ENCODE assay signal across 22 cellular contexts in genomic region chr5:151572657-151573368, GRCh38. TPM values are rescaled to one million over a fixed set of nuclear protein-coding genes. Genes with fewer than 3 reads are reported as not detected.
DNase-seq lines count a peak whose midpoint lies in the region; ATAC-seq and TF ChIP-seq lines count a peak whose summit lies in the region.
"Had no signal": no experiment of that assay in that cellular context is flagged by ENCODE, and none has a peak within 500 bp of the region (broad histone marks: within the 10 kb centered on the region; RNA-seq: fewer than 3 reads in every experiment).

No MANE protein-coding gene starts in this region.

- H3K4me1 ChIP-seq in right cardiac atrium (ENCODE audit: control insufficient read depth, insufficient read depth, low read length) (peaks cover 2% of the 10 kb centered on the region), esophagus (ENCODE audit: control insufficient read depth in 2 of 2, insufficient read depth in 2 of 2, low read length in 1 of 2) (peaks cover 2 to 27% of the 10 kb centered on the region in 2 donors), neuronal stem cell (ENCODE audit: control insufficient read depth in 2 of 2, insufficient read depth in 1 of 2, low read depth in 1 of 2, low read length in 2 of 2) (peaks cover 0 to 3% of the 10 kb centered on the region in 2 donors), vagina (no peaks in the 10 kb centered on the region)
- H3K4me1 ChIP-seq: Peyer's patch had no signal

- H3K14ac ChIP-seq in neuronal stem cell (ENCODE audit: low read length) = no peak overlapping the region

- no peak overlapping the region for H3K9ac ChIP-seq in neuronal stem cell (ENCODE audit: low read depth, low read length, poor library complexity)

- no peak overlapping the region for H2BK5ac ChIP-seq in neuronal stem cell (ENCODE audit: low read length)

- H3K4ac ChIP-seq in neuronal stem cell (ENCODE audit: low read length) = no peak overlapping the region

- ATAC-seq in right cardiac atrium = no peak
- no peak for ATAC-seq in HG03439 (IDR thresholded peaks at IDR 0.05; ENCODE audit: unreplicated experiment)

- no peak overlapping the region for H3K23ac ChIP-seq in neuronal stem cell (ENCODE audit: low read depth, low read length, poor library complexity)

- intact Hi-C loops in cardiac septum (cut with DNase I) = no loop called here
- intact Hi-C loops in right cardiac atrium (cut with DNase I) = no loop called here
- intact Hi-C loops in vagina (cut with DNase I) = no loop called here

- H2AK5ac ChIP-seq in neuronal stem cell (ENCODE audit: low read depth, low read length) = no peak overlapping the region

- H3K27me3 ChIP-seq in right cardiac atrium (ENCODE audit: control insufficient read depth, insufficient read depth) (no peaks in the 10 kb centered on the region), esophagus (ENCODE audit: control insufficient read depth in 1 of 2, insufficient read depth in 2 of 2, low read length in 2 of 2) (no peaks in the 10 kb centered on the region), neuronal stem cell (ENCODE audit: control insufficient read depth in 3 of 3, insufficient read depth in 3 of 3, low read depth in 1 of 3, low read length in 3 of 3) (peaks cover 0 to 32% (median 0%) of the 10 kb centered on the region in 3 experiments), vagina (no peaks in the 10 kb centered on the region)
- H3K27me3 ChIP-seq: Peyer's patch had no signal

- H3K4me3 ChIP-seq in right cardiac atrium (ENCODE audit: low read length) = no peak overlapping the region
- H3K4me3 ChIP-seq in esophagus (ENCODE audit: low read depth in 1 of 2, low read length in 2 of 2) = no peak overlapping the region
- no peak overlapping the region for H3K4me3 ChIP-seq in neuronal stem cell (ENCODE audit: low read length in 2 of 2)
- no peak overlapping the region for H3K4me3 ChIP-seq in vagina
- H3K4me3 ChIP-seq: Peyer's patch had no signal

- 87% methylated on average over 8 of the region's 8 CpGs for WGBS in right cardiac atrium
- 57 to 65% methylated on average over 8 of the region's 8 CpGs for WGBS in esophagus, 2 donors
- no CpG with 5 or more reads among the region's 8 CpGs for WGBS in neuronal stem cell (ENCODE audit: extremely low coverage in 2 of 2, insufficient read length in 2 of 2, insufficient replicate concordance in 1 of 2), 2 donors

- no peaks in the 10 kb centered on the region for H3K79me1 ChIP-seq in neuronal stem cell (ENCODE audit: low read depth, low read length)

- H4K91ac ChIP-seq in neuronal stem cell (ENCODE audit: low read depth, low read length, poor library complexity) = no peak overlapping the region

- no peak overlapping the region for H3K4me2 ChIP-seq in neuronal stem cell (ENCODE audit: insufficient read depth, low read length, poor library complexity, severe bottlenecking)

- H2AFZ ChIP-seq in neuronal stem cell (ENCODE audit: low read length) = no peak overlapping the region

- peaks cover 0 to 9% of the 10 kb centered on the region in 2 donors for H3K36me3 ChIP-seq in esophagus (ENCODE audit: control insufficient read depth in 2 of 2, insufficient read depth in 2 of 2, low read length in 1 of 2)
- no peaks in the 10 kb centered on the region for H3K36me3 ChIP-seq in neuronal stem cell (replicated peaks in 1 of 2; ENCODE audit: control insufficient read depth in 2 of 2, insufficient read depth in 2 of 2, low read length in 2 of 2)
- H3K36me3 ChIP-seq in vagina = no peaks in the 10 kb centered on the region
- H3K36me3 ChIP-seq: Peyer's patch had no signal

- no peak overlapping the region for H2BK15ac ChIP-seq in neuronal stem cell (ENCODE audit: low read length)

- no peak overlapping the region for H2BK12ac ChIP-seq in neuronal stem cell (ENCODE audit: low read length)

- H2BK120ac ChIP-seq in neuronal stem cell (ENCODE audit: low read depth, low read length) = no peak overlapping the region

- no peak for TF ChIP-seq POLR2A in vagina (IDR thresholded peaks at IDR 0.05)

- peak overlapping the region; percentile 49 for H3K18ac ChIP-seq in neuronal stem cell (ENCODE audit: low read length)

- DNase-seq in cardiac septum (ENCODE audit: low spot score) (peak; percentile 63), right cardiac atrium (no peak), neuronal stem cell (ENCODE audit: low spot score) (no peak), vagina (ENCODE audit: extremely low spot score in 2 of 2) (no peak), KG1 (lab: John Stamatoyannopoulos, UW) (no peak), NCI-H1436 treated with DMSO at 0.1 percent for 48 hours (lab: John Stamatoyannopoulos, UW) (no peak)
- DNase-seq: Calu3; CD4-positive, alpha-beta memory T cell; DMS79; H9; MV-4-11; NCI-H1417; NCI-H2029; NCI-H510A treated with DMSO at 0.1 percent for 48 hours; NCI-H82; SHP77 had no signal

- H4K8ac ChIP-seq in neuronal stem cell (ENCODE audit: low read depth, low read length) = no peak overlapping the region

- H3K9me3 ChIP-seq in right cardiac atrium (ENCODE audit: control insufficient read depth, low read length) (no peaks in the 10 kb centered on the region), esophagus (ENCODE audit: control insufficient read depth in 2 of 2, insufficient read depth in 1 of 2, low read depth in 1 of 2, low read length in 1 of 2) (no peaks in the 10 kb centered on the region), neuronal stem cell (replicated peaks in 1 of 2; ENCODE audit: control insufficient read depth in 2 of 2, insufficient read depth in 1 of 2, low read depth in 1 of 2, low read length in 2 of 2) (no peaks in the 10 kb centered on the region), vagina (no peaks in the 10 kb centered on the region)
- H3K9me3 ChIP-seq: Peyer's patch had no signal

- no peak for TF ChIP-seq CTCF in vagina (IDR thresholded peaks at IDR 0.05)

- H3K27ac ChIP-seq in right cardiac atrium (ENCODE audit: low read length) (no peak overlapping the region), esophagus (ENCODE audit: low read depth in 2 of 2, low read length in 1 of 2) (peak overlapping the region; percentile 88 to 91), neuronal stem cell (replicated peaks; ENCODE audit: low read length) (no peak overlapping the region), vagina (peak overlapping the region; percentile 25)
- H3K27ac ChIP-seq: 22Rv1, Peyer's patch had no signal

RNA-seq across cellular contexts. Expression of gene FAT2, which starts 18.3 kb away (rescaled TPM):
- total RNA-seq in cardiac septum (0.05 TPM), right cardiac atrium (under 1 TPM in 1 of 4 donors, not detected in 3; 0.03 TPM), vagina (74.9 TPM)
- polyA plus RNA-seq in right cardiac atrium (under 0.01 TPM), esophagus (10 to 100 TPM; 29.5 to 33.8 TPM)
- polyA plus RNA-seq in neuronal stem cell (2013, experiment 1 of 2) = 0.07 TPM
- 0.03 TPM for polyA plus RNA-seq in neuronal stem cell (2013, experiment 2 of 2)
- total RNA-seq: Calu3; CD4-positive, alpha-beta memory T cell had no signal
- polyA plus RNA-seq: BJ; CD4-positive, alpha-beta memory T cell; IgD-negative memory B cell had no signal

Comparison
In these comparisons a context has a peak if more than half of its experiments do, and no peak if none do; other contexts are left out.
1. H3K27ac ChIP-seq: peak in esophagus (2 of 2) and vagina (single experiment); none in right cardiac atrium (single experiment) and neuronal stem cell (single experiment).
2. RNA of gene FAT2, which starts 18.3 kb away (total RNA-seq): 74.9 TPM in vagina (single experiment); 0.05 TPM in cardiac septum (single experiment) and 0.03 TPM in right cardiac atrium; every median in the first group is over 10 times any median in the second.